19 cellular contexts compared by ENCODE assay signal in the genomic region with DNA sequence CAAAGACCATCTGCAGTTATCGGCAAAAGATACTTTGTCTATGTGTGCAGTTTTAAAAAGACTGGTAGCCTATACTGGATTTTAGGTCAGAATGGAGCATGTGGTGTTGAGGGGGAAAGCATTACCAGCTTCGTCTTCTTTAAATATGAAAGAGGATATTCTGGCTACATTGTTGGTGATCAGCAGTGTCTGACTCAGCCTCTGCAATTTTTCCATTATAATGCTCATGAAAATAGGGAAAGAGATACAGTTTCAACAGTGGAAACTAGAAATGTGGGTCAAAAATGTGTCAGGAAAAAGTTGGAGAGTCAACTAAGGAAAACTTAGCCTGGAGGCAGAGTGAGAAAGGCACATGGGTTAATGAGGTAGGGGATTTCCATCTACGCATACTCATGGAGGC. TPM values are rescaled to one million over a fixed set of nuclear protein-coding genes. Genes with fewer than 3 reads are reported as not detected.
DNase-seq lines count a peak whose midpoint lies in the region; ATAC-seq and TF ChIP-seq lines count a peak whose summit lies in the region.
"Had no signal": no experiment of that assay in that cellular context is flagged by ENCODE, and none has a peak within 500 bp of the region (broad histone marks: within the 10 kb centered on the region; RNA-seq: fewer than 3 reads in every experiment).

No MANE protein-coding gene starts in this region.

- POLR2A ChIA-PET in activated CD4-positive, alpha-beta memory T cell treated with anti-CD3 and anti-CD28 coated beads for 36 hours (lab: Charles Lee), result no interaction called here

- no peak overlapping the region for H3K27ac Mint-ChIP-seq in activated CD4-positive, alpha-beta memory T cell treated with anti-CD3 and anti-CD28 coated beads for 36 hours

- H4K20me1 ChIP-seq in smooth muscle cell (ENCODE audit: low read depth) (no peaks in the 10 kb centered on the region), hepatocyte (ENCODE audit: insufficient read depth, poor library complexity, severe bottlenecking) (no peaks in the 10 kb centered on the region)

- H3K4me3 Mint-ChIP-seq in activated CD4-positive, alpha-beta memory T cell treated with anti-CD3 and anti-CD28 coated beads for 36 hours, result no peak overlapping the region

- 81% methylated on average over 3 of the region's 3 CpGs for WGBS in mesenchymal stem cell
- 82% methylated on average over 3 of the region's 3 CpGs for WGBS in smooth muscle cell (ENCODE audit: low lambda C conversion rate)
- 93% methylated on average over 3 of the region's 3 CpGs for WGBS in hepatocyte (ENCODE audit: low lambda C conversion rate, missing lambda C conversion rate)

- no peaks in the 10 kb centered on the region for H3K4me1 ChIP-seq in mesenchymal stem cell (ENCODE audit: control insufficient read depth, insufficient read depth, low read depth, low read length)
- H3K4me1 ChIP-seq in smooth muscle cell (ENCODE audit: low read depth), result peaks cover 9% of the 10 kb centered on the region
- peaks cover 9% of the 10 kb centered on the region for H3K4me1 ChIP-seq in hepatocyte (ENCODE audit: insufficient read depth)

- no peaks in the 10 kb centered on the region for H3F3A ChIP-seq in smooth muscle cell (ENCODE audit: low read depth)

- H4K91ac ChIP-seq in mesenchymal stem cell (ENCODE audit: low read length), result no peak overlapping the region

- no peaks in the 10 kb centered on the region for H3K79me2 ChIP-seq in smooth muscle cell (ENCODE audit: low read depth)
- H3K79me2 ChIP-seq in hepatocyte, result no peaks in the 10 kb centered on the region

- TF ChIP-seq CTCF in smooth muscle cell (IDR thresholded peaks at IDR 0.05; ENCODE audit: borderline replicate concordance, insufficient read depth, poor library complexity, severe bottlenecking) (no peak), hepatocyte (IDR thresholded peaks at IDR 0.05; ENCODE audit: poor library complexity) (no peak)

- DNase-seq in LHCN-M2 (ENCODE audit: low read depth), result peak; percentile 57
- peak; percentile 9 for DNase-seq in dermis blood vessel endothelial cell
- peak; percentile 11 for DNase-seq in mesenchymal stem cell
- no peak for DNase-seq in smooth muscle cell (lab: John Stamatoyannopoulos, UW; ENCODE audit: unreplicated experiment)
- DNase-seq in activated CD4-positive, alpha-beta memory T cell treated with anti-CD3 and anti-CD28 coated beads for 36 hours, result no peak
- DNase-seq in left ventricle myocardium superior, result no peak
- no peak for DNase-seq in hepatocyte (ENCODE audit: low spot score)
- DNase-seq: DMS 273 treated with DMSO at 0.1 percent for 48 hours, GOT3, KBM-7, NCI-H1048, NCI-H2081 treated with DMSO at 0.1 percent for 48 hours, NCI-H524 had no signal

- intact Hi-C loops in activated CD4-positive, alpha-beta memory T cell treated with anti-CD3 and anti-CD28 coated beads for 36 hours (cut with micrococcal nuclease), result no loop called here
- intact Hi-C loops in left ventricle myocardium superior (cut with micrococcal nuclease), result no loop called here

- no peak overlapping the region for H3K4ac ChIP-seq in mesenchymal stem cell (ENCODE audit: low read depth in 1 of 2, low read length in 2 of 2)

- H2AFZ ChIP-seq in mesenchymal stem cell (ENCODE audit: low read depth, low read length) (no peak overlapping the region), smooth muscle cell (ENCODE audit: low read depth) (peak overlapping the region; percentile 54), hepatocyte (no peak overlapping the region)

- CTCF ChIA-PET in activated CD4-positive, alpha-beta memory T cell treated with anti-CD3 and anti-CD28 coated beads for 36 hours (lab: Charles Lee), result no interaction called here

- no peak overlapping the region for H2BK12ac ChIP-seq in mesenchymal stem cell (ENCODE audit: low read length in 2 of 2)

- no peak overlapping the region for H3K14ac ChIP-seq in mesenchymal stem cell (ENCODE audit: low read length in 2 of 2)

- H3K27me3 ChIP-seq in mesenchymal stem cell (ENCODE audit: control insufficient read depth in 1 of 2, insufficient read depth in 1 of 2, low read length in 2 of 2) (no peaks in the 10 kb centered on the region), smooth muscle cell (ENCODE audit: low read depth) (no peaks in the 10 kb centered on the region), hepatocyte (no peaks in the 10 kb centered on the region)

- H3K36me3 ChIP-seq in mesenchymal stem cell (ENCODE audit: control insufficient read depth in 1 of 2, insufficient read depth in 2 of 2, low read depth in 1 of 2, low read length in 2 of 2) (no peaks in the 10 kb centered on the region), smooth muscle cell (ENCODE audit: low read depth) (no peaks in the 10 kb centered on the region), hepatocyte (replicated peaks; ENCODE audit: insufficient read depth, low read depth) (no peaks in the 10 kb centered on the region)

- H3K9ac ChIP-seq in mesenchymal stem cell (ENCODE audit: low read length) (peak overlapping the region; percentile 63), smooth muscle cell (ENCODE audit: low read depth) (peak overlapping the region; percentile 47)

- H3K4me3 ChIP-seq in mesenchymal stem cell (ENCODE audit: insufficient read depth in 1 of 2, low read depth in 1 of 2, low read length in 2 of 2), result no peak overlapping the region
- no peak overlapping the region for H3K4me3 ChIP-seq in smooth muscle cell
- no peak overlapping the region for H3K4me3 ChIP-seq in hepatocyte

- H3K9me3 ChIP-seq in mesenchymal stem cell (ENCODE audit: control insufficient read depth, low read length) (no peaks in the 10 kb centered on the region), smooth muscle cell (replicated peaks; ENCODE audit: low read depth) (no peaks in the 10 kb centered on the region), hepatocyte (ENCODE audit: low read depth) (no peaks in the 10 kb centered on the region)

- no peak overlapping the region for H2BK120ac ChIP-seq in mesenchymal stem cell (ENCODE audit: low read depth, low read length)

- no peak overlapping the region for H2BK5ac ChIP-seq in mesenchymal stem cell (ENCODE audit: low read depth, low read length, poor library complexity, severe bottlenecking)

- no peak overlapping the region for H4K8ac ChIP-seq in mesenchymal stem cell (ENCODE audit: low read length)

- no peak for ATAC-seq in left ventricle myocardium superior
- ATAC-seq: Panc1, Right ventricle myocardium inferior had no signal

- H2AK5ac ChIP-seq in mesenchymal stem cell (ENCODE audit: low read length, severe bottlenecking), result no peak overlapping the region

- peak overlapping the region; percentile 54 for H3K27ac ChIP-seq in mesenchymal stem cell (ENCODE audit: low read length, poor library complexity, severe bottlenecking)
- peak overlapping the region; percentile 87 for H3K27ac ChIP-seq in smooth muscle cell (ENCODE audit: low read depth)
- no peak overlapping the region for H3K27ac ChIP-seq in hepatocyte
- H3K27ac ChIP-seq: C4-2B had no signal

- H3K4me1 Mint-ChIP-seq in activated CD4-positive, alpha-beta memory T cell treated with anti-CD3 and anti-CD28 coated beads for 36 hours (ENCODE audit: low read depth), result no peaks in the 10 kb centered on the region

- H2BK15ac ChIP-seq in mesenchymal stem cell (ENCODE audit: low read depth, poor library complexity, severe bottlenecking), result no peak overlapping the region

- H3K18ac ChIP-seq in mesenchymal stem cell (ENCODE audit: low read depth in 1 of 2, low read length in 2 of 2), result peak overlapping the region; percentile 9 to 11

- H3K9me3 Mint-ChIP-seq in activated CD4-positive, alpha-beta memory T cell treated with anti-CD3 and anti-CD28 coated beads for 36 hours, result no peaks in the 10 kb centered on the region

- H3K4me2 ChIP-seq in mesenchymal stem cell (ENCODE audit: low read length, poor library complexity, severe bottlenecking) (no peak overlapping the region), smooth muscle cell (peak overlapping the region; percentile 31), hepatocyte (no peak overlapping the region)

- no peak overlapping the region for H3K23ac ChIP-seq in mesenchymal stem cell (ENCODE audit: low read length in 2 of 2)

- H3K27me3 Mint-ChIP-seq in activated CD4-positive, alpha-beta memory T cell treated with anti-CD3 and anti-CD28 coated beads for 36 hours, result no peaks in the 10 kb centered on the region

- H3K36me3 Mint-ChIP-seq in activated CD4-positive, alpha-beta memory T cell treated with anti-CD3 and anti-CD28 coated beads for 36 hours, result no peaks in the 10 kb centered on the region

- H3K9me2 ChIP-seq in hepatocyte (replicated peaks; ENCODE audit: insufficient read depth), result no peaks in the 10 kb centered on the region

- H3K79me1 ChIP-seq in mesenchymal stem cell (replicated peaks; ENCODE audit: low read length, poor library complexity, severe bottlenecking), result no peaks in the 10 kb centered on the region

RNA-seq across cellular contexts. Expression of a gene that starts 45.2 kb away (rescaled TPM):
- total RNA-seq in LHCN-M2 (2014; rRNA removed), result not detected in 2 replicates
- not detected for polyA plus RNA-seq in LHCN-M2 (2012)
- not detected in 2 replicates for total RNA-seq in dermis blood vessel endothelial cell
- not detected for polyA plus RNA-seq in mesenchymal stem cell (2013, experiment 1 of 2)
- polyA plus RNA-seq in mesenchymal stem cell (2013, experiment 2 of 2), result not detected
- total RNA-seq in smooth muscle cell, result not detected in 2 replicates
- not detected in 2 replicates for polyA plus RNA-seq in smooth muscle cell
- not detected for total RNA-seq in activated CD4-positive, alpha-beta memory T cell treated with anti-CD3 and anti-CD28 coated beads for 36 hours
- total RNA-seq in left ventricle myocardium superior, result not detected
- total RNA-seq in hepatocyte, result not detected in 2 replicates
- not detected in 2 replicates for polyA plus RNA-seq in hepatocyte
- total RNA-seq: A673, Daoy, MCF 10A, Right ventricle myocardium inferior had no signal

Comparison
In these comparisons a context has a peak if more than half of its experiments do, and no peak if none do; other contexts are left out.
1. DNase-seq: peak in LHCN-M2 (single experiment), dermis blood vessel endothelial cell (single experiment) and mesenchymal stem cell (single experiment); none in smooth muscle cell (single experiment), activated CD4-positive, alpha-beta memory T cell treated with anti-CD3 and anti-CD28 coated beads for 36 hours (single experiment), left ventricle myocardium superior (single experiment) and hepatocyte (single experiment).